ENCODE assay signal across 27 cellular contexts in the genomic region with DNA sequence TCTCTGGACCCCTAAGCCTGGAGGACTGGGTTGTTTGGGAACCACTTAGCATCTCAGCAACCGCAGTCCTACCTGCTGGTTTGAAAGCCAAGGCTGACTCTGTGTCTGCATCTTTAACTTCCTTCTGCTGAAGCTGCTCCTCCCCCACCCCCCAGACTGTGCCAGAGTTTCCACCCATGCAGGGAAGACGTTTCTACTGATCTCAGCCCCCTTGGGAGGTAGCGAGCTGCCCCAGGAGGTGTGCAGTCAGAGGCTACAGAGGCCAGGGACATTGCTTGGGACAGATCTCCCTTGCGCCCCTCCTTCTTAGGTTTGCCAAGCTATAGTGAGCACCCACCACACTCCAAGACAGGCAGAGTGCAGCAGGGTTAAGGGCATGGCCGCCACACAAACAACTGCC. TPM values are rescaled to one million over a fixed set of nuclear protein-coding genes. Genes with fewer than 3 reads are reported as not detected.
"Had no signal": no experiment of that assay in that cellular context is flagged by ENCODE, and none has a peak within 500 bp of the region (broad histone marks: within the 10 kb centered on the region; RNA-seq: fewer than 3 reads in every experiment).

No MANE protein-coding gene starts in this region.

- H3K4me2 ChIP-seq: SK-N-SH had no signal

- H3K27me3 ChIP-seq: ascending aorta, cardiac muscle cell, SJSA1 had no signal

- ATAC-seq: activated CD4-positive, alpha-beta T cell treated with anti-CD3 and anti-CD28 coated beads for 36 hours; activated CD4-positive, CD25-positive, alpha-beta regulatory T cell treated with anti-CD3 and anti-CD28 coated beads, Interleukin-2, amount 50 U/mL, for 24 hours; activated CD8-positive, alpha-beta T cell treated with anti-CD3 and anti-CD28 coated beads, Interleukin-2, amount 10 ng/mL, durations not matched to agents 7 days and 5 days; Panc1 had no signal

- H3K4me3 ChIP-seq: ascending aorta, cardiac muscle cell, SJSA1 had no signal

- H3K36me3 ChIP-seq: ascending aorta, cardiac muscle cell, SJSA1 had no signal

- DNase-seq: activated CD4-positive, alpha-beta T cell treated with anti-CD3 and anti-CD28 coated beads for 36 hours; activated CD4-positive, alpha-beta T cell treated with anti-CD3 and anti-CD28 coated beads, Interleukin-2, amount 10 ng/mL, durations not matched to agents 7 days and 5 days; activated CD4-positive, alpha-beta T cell treated with anti-CD3 and anti-CD28 coated beads, Interleukin-2, amount 50 U/mL, for 48 hours; activated CD8-positive, alpha-beta T cell treated with anti-CD3 and anti-CD28 coated beads, Interleukin-2, amount 10 ng/mL, durations not matched to agents 7 days and 5 days; activated gamma-delta T cell; activated naive CD4-positive, alpha-beta T cell treated with Interleukin-2 at 50 U/mL for 16 hours; activated naive CD8-positive, alpha-beta T cell treated with anti-CD3 and anti-CD28 coated beads, Interleukin-2, amount 10 ng/mL, durations not matched to agents 7 days and 5 days; activated T-cell treated with anti-CD3 and anti-CD28 coated beads, Interleukin-2, amount 50 U/mL, for 24 hours; amygdala; NCI-H1105; NCI-H1417 treated with DMSO at 0.1 percent for 48 hours; NCI-H2081; NCI-H2227 treated with DMSO at 0.1 percent for 48 hours; NCI-H446; NCI-H510A treated with DMSO at 0.1 percent for 48 hours; NCI-H526 treated with DMSO at 0.1 percent for 48 hours; SK-N-SH had no signal

- H3K27ac ChIP-seq: ascending aorta, cardiac muscle cell, SJSA1 had no signal

- H3K9ac ChIP-seq: SK-N-SH had no signal

- H3K9me3 ChIP-seq: ascending aorta, SJSA1, SK-N-SH had no signal

- H3K4me1 ChIP-seq: ascending aorta, SJSA1 had no signal

RNA-seq across cellular contexts. Expression of a gene that starts 4.7 kb away (rescaled TPM):
- total RNA-seq: activated CD4-positive, alpha-beta T cell treated with anti-CD3 and anti-CD28 coated beads for 36 hours; activated CD4-positive, alpha-beta T cell treated with anti-CD3 and anti-CD28 coated beads, Interleukin-2, amount 10 ng/mL, durations not matched to agents 7 days and 5 days; activated CD8-positive, alpha-beta T cell treated with anti-CD3 and anti-CD28 coated beads, Interleukin-2, amount 10 ng/mL, durations not matched to agents 7 days and 5 days; activated naive CD8-positive, alpha-beta T cell treated with anti-CD3 and anti-CD28 coated beads, Interleukin-2, amount 10 ng/mL, durations not matched to agents 7 days and 5 days; activated T-helper 2 cell treated with anti-CD3 and anti-CD28 coated beads, Interferon-gamma antibody, Interleukin-2, Interleukin-4, amounts not matched to agents 10 μg/mL and 5 μg/mL and 100 μg/mL, durations not matched to agents 14 hours and 24 hours and 36 hours; ascending aorta; RPMI7951; SJSA1; WTC11 had no signal
- polyA plus RNA-seq: cardiac muscle cell, SK-N-SH had no signal

RNA-seq across cellular contexts. Expression of a gene that starts 15.9 kb away (rescaled TPM):
- total RNA-seq: activated CD4-positive, alpha-beta T cell treated with anti-CD3 and anti-CD28 coated beads for 36 hours; activated CD4-positive, alpha-beta T cell treated with anti-CD3 and anti-CD28 coated beads, Interleukin-2, amount 10 ng/mL, durations not matched to agents 7 days and 5 days; activated CD8-positive, alpha-beta T cell treated with anti-CD3 and anti-CD28 coated beads, Interleukin-2, amount 10 ng/mL, durations not matched to agents 7 days and 5 days; activated naive CD8-positive, alpha-beta T cell treated with anti-CD3 and anti-CD28 coated beads, Interleukin-2, amount 10 ng/mL, durations not matched to agents 7 days and 5 days; activated T-helper 2 cell treated with anti-CD3 and anti-CD28 coated beads, Interferon-gamma antibody, Interleukin-2, Interleukin-4, amounts not matched to agents 10 μg/mL and 5 μg/mL and 100 μg/mL, durations not matched to agents 14 hours and 24 hours and 36 hours; ascending aorta; M059J; RPMI7951; SJSA1 had no signal
- polyA plus RNA-seq: SK-N-SH had no signal

RNA-seq across cellular contexts. Expression of a gene that starts 23.4 kb away (rescaled TPM):
- total RNA-seq: activated CD4-positive, alpha-beta T cell treated with anti-CD3 and anti-CD28 coated beads for 36 hours; activated CD4-positive, alpha-beta T cell treated with anti-CD3 and anti-CD28 coated beads, Interleukin-2, amount 10 ng/mL, durations not matched to agents 7 days and 5 days; activated CD8-positive, alpha-beta T cell treated with anti-CD3 and anti-CD28 coated beads, Interleukin-2, amount 10 ng/mL, durations not matched to agents 7 days and 5 days; activated naive CD8-positive, alpha-beta T cell treated with anti-CD3 and anti-CD28 coated beads, Interleukin-2, amount 10 ng/mL, durations not matched to agents 7 days and 5 days; activated T-helper 2 cell treated with anti-CD3 and anti-CD28 coated beads, Interferon-gamma antibody, Interleukin-2, Interleukin-4, amounts not matched to agents 10 μg/mL and 5 μg/mL and 100 μg/mL, durations not matched to agents 14 hours and 24 hours and 36 hours; ascending aorta; cardiac muscle cell; M059J; RPMI7951; SJSA1; WTC11 had no signal
- polyA plus RNA-seq: adipose tissue, cardiac muscle cell, SK-N-SH had no signal
